ENCODE assay signal across 9 cellular contexts in genomic region chr21:43950481-43950880, GRCh38.
"Had no signal": no experiment of that assay in that cellular context is flagged by ENCODE, and none has a peak within 500 bp of the region (broad histone marks: within the 10 kb centered on the region; RNA-seq: fewer than 3 reads in every experiment).

No MANE protein-coding gene starts in this region.

- H2AFZ ChIP-seq: GM23248 had no signal

- H3K9ac ChIP-seq: GM23248 had no signal

- FAIRE-seq: HTR-8/SVneo had no signal

- H3K4me3 Mint-ChIP-seq: HFFc6 had no signal

- DNase-seq: GM23248, GOT3, H7, HFFc6, IMR-90, KBM-7 had no signal

- ATAC-seq: HCT116 had no signal

- H3K36me3 ChIP-seq: HAP-1 had no signal

- H3K27ac Mint-ChIP-seq: HFFc6 had no signal

- H3K9me3 ChIP-seq: HAP-1 had no signal

- H3K27ac ChIP-seq: GM23248 had no signal

- H3K4me3 ChIP-seq: GM23248, HAP-1 had no signal

- H3K4me1 ChIP-seq: HAP-1 had no signal
